Comparison of ENCODE assay signal across 17 cellular contexts in the genomic region with DNA sequence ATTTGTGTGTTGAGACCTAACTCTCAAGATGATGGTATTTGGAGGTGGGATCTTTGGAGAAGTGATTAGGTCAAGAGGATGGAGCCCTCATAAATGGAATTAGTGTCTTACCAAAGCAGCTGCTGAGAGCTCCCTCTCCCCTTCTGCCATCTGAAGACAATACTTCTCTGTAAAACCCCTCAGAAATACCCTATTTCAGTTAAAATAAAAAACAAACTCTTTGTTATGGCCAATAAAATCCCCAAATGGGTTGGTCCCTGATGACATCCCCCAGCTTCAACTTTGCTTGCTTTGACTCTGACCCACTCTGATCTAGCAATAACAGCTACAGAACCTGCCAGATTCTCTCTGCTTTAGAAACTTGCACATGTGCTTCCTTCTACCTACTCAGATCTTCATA.
"Had no signal": no experiment of that assay in that cellular context is flagged by ENCODE, and none has a peak within 500 bp of the region (broad histone marks: within the 10 kb centered on the region; RNA-seq: fewer than 3 reads in every experiment).

No MANE protein-coding gene starts in this region.

- H3K36me3 ChIP-seq: gastrocnemius medialis, heart right ventricle, left lung, prostate gland had no signal

- H3K9me3 ChIP-seq: gastrocnemius medialis, heart right ventricle, left lung, prostate gland had no signal

- H3K27me3 ChIP-seq: gastrocnemius medialis, heart right ventricle, left lung had no signal

- DNase-seq: activated B cell treated with CpG ODN at 0.5 μM for 24 hours; activated CD4-positive, alpha-beta T cell treated with anti-CD3 and anti-CD28 coated beads, Interleukin-2, amount 10 ng/mL, durations not matched to agents 7 days and 5 days; activated naive CD4-positive, alpha-beta T cell treated with anti-CD3 and anti-CD28 coated beads, Interleukin-2, amount 10 ng/mL, durations not matched to agents 7 days and 5 days; activated T-cell treated with anti-CD3 and anti-CD28 coated beads for 4 hours; effector CD4-positive, alpha-beta T cell; gastrocnemius medialis; heart right ventricle; islet precursor cell; left lung; stimulated activated CD4-positive, alpha-beta T cell treated with anti-CD3 and anti-CD28 coated beads, Interleukin-2, amount 100 ng/mL, for 24 hours; stimulated activated naive CD4-positive, alpha-beta T cell; substantia nigra had no signal

- ATAC-seq: activated T-helper 17 cell treated with anti-CD3 and anti-CD28 coated beads, Interleukin-2, amount 50 U/mL, for 72 hours; gastrocnemius medialis; heart right ventricle; left lung; natural killer cell treated with Interleukin-12 subunit alpha and Interleukin-12 subunit beta and Interleukin-15 and Interleukin-18, amount 100 ng/mL, for 72 hours; sciatic nerve had no signal

- H3K4me1 ChIP-seq: gastrocnemius medialis, heart right ventricle, left lung, prostate gland had no signal

- H3K4me3 ChIP-seq: coronary artery, gastrocnemius medialis, heart right ventricle, left lung, prostate gland had no signal

- H3K27ac ChIP-seq: coronary artery, gastrocnemius medialis, heart right ventricle, left lung, prostate gland had no signal
